ENCODE assay signal across 19 cellular contexts in genomic region chr11:12142179-12142578, GRCh38. TPM values are rescaled to one million over a fixed set of nuclear protein-coding genes. Genes with fewer than 3 reads are reported as not detected.
DNase-seq lines count a peak whose midpoint lies in the region; ATAC-seq and TF ChIP-seq lines count a peak whose summit lies in the region.
"Had no signal": no experiment of that assay in that cellular context is flagged by ENCODE, and none has a peak within 500 bp of the region (broad histone marks: within the 10 kb centered on the region; RNA-seq: fewer than 3 reads in every experiment).

No MANE protein-coding gene starts in this region.

- peaks cover 55% of the 10 kb centered on the region for H3K4me1 Mint-ChIP-seq in Caco-2 (ENCODE audit: low read depth, unreplicated experiment)
- H3K4me1 Mint-ChIP-seq: stimulated activated memory B cell treated with anti-CD40 and anti-IgM and Interleukin-4, amounts not matched to agents 10 μg/mL and 1 μg/mL and 100 μg/mL, for 72 hours had no signal

- DNase-seq in Caco-2: peak in 1 of 2 experiments; percentile 24
- no peak for DNase-seq in colonic mucosa
- no peak for DNase-seq in smooth muscle cell (lab: John Stamatoyannopoulos, UW; ENCODE audit: unreplicated experiment)
- DNase-seq in activated CD4-positive, CD25-positive, alpha-beta regulatory T cell (lab: John Stamatoyannopoulos, UW): no peak
- DNase-seq in activated naive CD4-positive, alpha-beta T cell treated with anti-CD3 and anti-CD28 coated beads, Interleukin-2, amount 50 U/mL, for 16 hours: no peak
- DNase-seq: activated CD4-positive, alpha-beta T cell treated with anti-CD3 and anti-CD28 coated beads for 4 hours; anterior cingulate cortex; BE2C; DMS153; hippocampal formation; KBM-7; NCI-H1417; NCI-H345; SHP77 treated with DMSO at 0.1 percent for 48 hours; T-helper 9 cell had no signal

- 90% methylated on average over 2 of the region's 2 CpGs for WGBS in smooth muscle cell (ENCODE audit: low lambda C conversion rate)

- no TSS peak for BruUV-seq in Caco-2 (replicated peaks; lab: Mats Ljungman, UMichigan)

- peak overlapping the region; percentile 83 for H3K27ac Mint-ChIP-seq in Caco-2 (ENCODE audit: unreplicated experiment)
- H3K27ac Mint-ChIP-seq: stimulated activated memory B cell treated with anti-CD40 and anti-IgM and Interleukin-4, amounts not matched to agents 10 μg/mL and 1 μg/mL and 100 μg/mL, for 72 hours had no signal

- H3K36me3 Mint-ChIP-seq in Caco-2 (ENCODE audit: insufficient read depth, unreplicated experiment): peaks cover 72% of the 10 kb centered on the region
- H3K36me3 Mint-ChIP-seq: stimulated activated memory B cell treated with anti-CD40 and anti-IgM and Interleukin-4, amounts not matched to agents 10 μg/mL and 1 μg/mL and 100 μg/mL, for 72 hours had no signal

- no peaks in the 10 kb centered on the region for H3K9me3 Mint-ChIP-seq in Caco-2 (ENCODE audit: unreplicated experiment)
- H3K9me3 Mint-ChIP-seq: stimulated activated memory B cell treated with anti-CD40 and anti-IgM and Interleukin-4, amounts not matched to agents 10 μg/mL and 1 μg/mL and 100 μg/mL, for 72 hours had no signal

- ATAC-seq in GM18861 (IDR thresholded peaks at IDR 0.05; ENCODE audit: unreplicated experiment): no peak
- no peak for ATAC-seq in HG02798 (IDR thresholded peaks at IDR 0.05; ENCODE audit: poor library complexity, unreplicated experiment)
- ATAC-seq: stimulated activated memory B cell treated with anti-CD40 and anti-IgM and Interleukin-4, amounts not matched to agents 10 μg/mL and 1 μg/mL and 100 μg/mL, for 72 hours had no signal

- H3K4me3 ChIP-seq in Caco-2 (ENCODE audit: low read depth, low read length) (no peak overlapping the region), Loucy (ENCODE audit: low read length, poor library complexity, severe bottlenecking) (no peak overlapping the region), colonic mucosa (no peak overlapping the region), smooth muscle cell (no peak overlapping the region)

- no peaks in the 10 kb centered on the region for H3K27me3 Mint-ChIP-seq in Caco-2 (ENCODE audit: insufficient read depth, unreplicated experiment)

- no peaks in the 10 kb centered on the region for H3K9me2 ChIP-seq in Loucy (replicated peaks; ENCODE audit: low read depth, low read length)

- H3K36me3 ChIP-seq in Caco-2 (ENCODE audit: control insufficient read depth, insufficient read depth, low read length) (peaks cover 3% of the 10 kb centered on the region; the same call in 1 of the 2 replicates), Loucy (ENCODE audit: insufficient read depth, low read length) (no peaks in the 10 kb centered on the region), colonic mucosa (no peaks in the 10 kb centered on the region), smooth muscle cell (ENCODE audit: low read depth) (no peaks in the 10 kb centered on the region)
- H3K36me3 ChIP-seq: BE2C had no signal

- H3F3A ChIP-seq in Loucy (ENCODE audit: low read depth): no peaks in the 10 kb centered on the region
- H3F3A ChIP-seq in smooth muscle cell (ENCODE audit: low read depth): peaks cover 46% of the 10 kb centered on the region

- peak overlapping the region; percentile 43 for H2AFZ ChIP-seq in Loucy (ENCODE audit: low read length)
- no peak overlapping the region for H2AFZ ChIP-seq in smooth muscle cell (ENCODE audit: low read depth)

- H3K4me3 Mint-ChIP-seq in Caco-2 (ENCODE audit: unreplicated experiment): no peak overlapping the region
- H3K4me3 Mint-ChIP-seq: stimulated activated memory B cell treated with anti-CD40 and anti-IgM and Interleukin-4, amounts not matched to agents 10 μg/mL and 1 μg/mL and 100 μg/mL, for 72 hours had no signal

- H3K27ac ChIP-seq in colonic mucosa (peak overlapping the region; percentile 80), smooth muscle cell (ENCODE audit: low read depth) (peak overlapping the region; percentile 97)

- CTCF ChIA-PET in Caco-2 (lab: Charles Lee): interaction anchor here (0.6 to 3.8 kb wide), 2 partner anchors 16 to 22 kb away, joined by 3 to 13 read pairs; no protein-coding TSS in a partner anchor

- H3K9me3 ChIP-seq in Caco-2 (no peaks in the 10 kb centered on the region), Loucy (ENCODE audit: insufficient read depth, low read depth, low read length) (no peaks in the 10 kb centered on the region), colonic mucosa (no peaks in the 10 kb centered on the region), smooth muscle cell (replicated peaks; ENCODE audit: low read depth) (no peaks in the 10 kb centered on the region)
- H3K9me3 ChIP-seq: BE2C had no signal

- TF ChIP-seq CTCF in Caco-2 (IDR thresholded peaks at IDR 0.05; ENCODE audit: insufficient read depth in 1 of 2, low read depth in 1 of 2, low read length in 1 of 2, severe bottlenecking in 1 of 2, unreplicated experiment in 1 of 2): no peak
- TF ChIP-seq CTCF in Loucy (conservative IDR thresholded peaks at IDR 0.05; ENCODE audit: low read length): no peak
- TF ChIP-seq CTCF in colonic mucosa (IDR thresholded peaks at IDR 0.05): no peak
- no peak for TF ChIP-seq CTCF in smooth muscle cell (IDR thresholded peaks at IDR 0.05; ENCODE audit: borderline replicate concordance, insufficient read depth, poor library complexity, severe bottlenecking)

- peak overlapping the region; percentile 19 for H3K4me2 ChIP-seq in Loucy (ENCODE audit: low read depth, low read length, poor library complexity, severe bottlenecking)
- H3K4me2 ChIP-seq in smooth muscle cell: peak overlapping the region; percentile 75

- no peaks in the 10 kb centered on the region for H3K27me3 ChIP-seq in Caco-2 (replicated peaks; ENCODE audit: control insufficient read depth, insufficient read depth, low read length)
- H3K27me3 ChIP-seq in Loucy (ENCODE audit: insufficient read depth, low read length, poor library complexity, severe bottlenecking): no peaks in the 10 kb centered on the region
- H3K27me3 ChIP-seq in colonic mucosa: no peaks in the 10 kb centered on the region
- no peaks in the 10 kb centered on the region for H3K27me3 ChIP-seq in smooth muscle cell (ENCODE audit: low read depth)
- H3K27me3 ChIP-seq: BE2C had no signal

- H3K79me2 ChIP-seq in Loucy (ENCODE audit: insufficient read depth, low read length) (no peaks in the 10 kb centered on the region), smooth muscle cell (ENCODE audit: low read depth) (peaks cover 56% of the 10 kb centered on the region)

- intact Hi-C loops in Caco-2 (cut with micrococcal nuclease; ENCODE audit: unreplicated experiment): no loop called here
- intact Hi-C loops in colonic mucosa (cut with DNase I): no loop called here

- no peaks in the 10 kb centered on the region for H4K20me1 ChIP-seq in Loucy (ENCODE audit: insufficient read depth, low read length, poor library complexity, severe bottlenecking)
- no peaks in the 10 kb centered on the region for H4K20me1 ChIP-seq in smooth muscle cell (ENCODE audit: low read depth)

- H3K9ac ChIP-seq in Loucy (ENCODE audit: low read depth, low read length, poor library complexity, severe bottlenecking) (peak overlapping the region; percentile 33), colonic mucosa (ENCODE audit: low read depth in 2 of 2, low read length in 2 of 2) (peak overlapping the region in 1 of 2 donors; percentile 53), smooth muscle cell (ENCODE audit: low read depth) (no peak overlapping the region)

- peaks cover 79% of the 10 kb centered on the region for H3K4me1 ChIP-seq in Caco-2
- H3K4me1 ChIP-seq in Loucy (ENCODE audit: insufficient read depth, low read length, poor library complexity, severe bottlenecking): peaks cover 45% of the 10 kb centered on the region
- peaks cover 20% of the 10 kb centered on the region for H3K4me1 ChIP-seq in colonic mucosa
- peaks cover 41% of the 10 kb centered on the region for H3K4me1 ChIP-seq in smooth muscle cell (ENCODE audit: low read depth)
- H3K4me1 ChIP-seq: BE2C had no signal

- POLR2A ChIA-PET in Caco-2 (lab: Charles Lee): interaction anchor here (0.7 to 1.9 kb wide), 3 partner anchors 17 to 24 kb away, joined by 3 to 10 read pairs (median 5); no protein-coding TSS in a partner anchor

RNA-seq across cellular contexts. Expression of gene MICAL2, which starts 31.8 kb away (rescaled TPM):
- total RNA-seq in Caco-2 (2022) (247 and 272 TPM in 2 replicates), colonic mucosa (100 to 1,000 TPM; 194 TPM), smooth muscle cell (278 and 287 TPM in 2 replicates)
- 158 and 161 TPM in 2 replicates for polyA plus RNA-seq in smooth muscle cell
